Comparison of ENCODE assay signal across 22 cellular contexts in genomic region chr3:133797396-133798105, GRCh38. TPM values are rescaled to one million over a fixed set of nuclear protein-coding genes. Genes with fewer than 3 reads are reported as not detected.
DNase-seq lines count a peak whose midpoint lies in the region; ATAC-seq and TF ChIP-seq lines count a peak whose summit lies in the region.
"Had no signal": no experiment of that assay in that cellular context is flagged by ENCODE, and none has a peak within 500 bp of the region (broad histone marks: within the 10 kb centered on the region; RNA-seq: fewer than 3 reads in every experiment).

No MANE protein-coding gene starts in this region.

- H3K9me3 ChIP-seq in adipocyte (ENCODE audit: control insufficient read depth, low read length): peaks cover under 1% of the 10 kb centered on the region
- H3K9me3 ChIP-seq: SJSA1 had no signal

- H3K27ac Mint-ChIP-seq in activated T-helper 1 cell treated with anti-CD3 and anti-CD28 coated beads, Interleukin-12 subunit alpha, Interleukin-12 subunit beta, Interleukin-2, Interleukin-4 antibody, amounts not matched to agents 30 ng/mL and 10 ng/mL and 1 ng/mL, durations not matched to agents 14 hours and 24 hours and 36 hours: no peak overlapping the region
- no peak overlapping the region for H3K27ac Mint-ChIP-seq in nephron progenitor cell
- H3K27ac Mint-ChIP-seq: CD8-positive, alpha-beta memory T cell had no signal

- H3K27me3 Mint-ChIP-seq in activated T-helper 1 cell treated with anti-CD3 and anti-CD28 coated beads, Interleukin-12 subunit alpha, Interleukin-12 subunit beta, Interleukin-2, Interleukin-4 antibody, amounts not matched to agents 30 ng/mL and 10 ng/mL and 1 ng/mL, durations not matched to agents 14 hours and 24 hours and 36 hours (ENCODE audit: insufficient read depth): peaks cover 21% of the 10 kb centered on the region
- peaks cover 56% of the 10 kb centered on the region for H3K27me3 Mint-ChIP-seq in nephron progenitor cell (ENCODE audit: low read depth, poor library complexity)

- H3K4me3 Mint-ChIP-seq in activated T-helper 1 cell treated with anti-CD3 and anti-CD28 coated beads, Interleukin-12 subunit alpha, Interleukin-12 subunit beta, Interleukin-2, Interleukin-4 antibody, amounts not matched to agents 30 ng/mL and 10 ng/mL and 1 ng/mL, durations not matched to agents 14 hours and 24 hours and 36 hours: no peak overlapping the region
- no peak overlapping the region for H3K4me3 Mint-ChIP-seq in nephron progenitor cell
- H3K4me3 Mint-ChIP-seq: CD8-positive, alpha-beta memory T cell had no signal

- H3K4me3 ChIP-seq in adipocyte (ENCODE audit: low read length) (no peak overlapping the region), fibroblast of villous mesenchyme (ENCODE audit: low read depth, low read length) (no peak overlapping the region)
- H3K4me3 ChIP-seq: SJSA1 had no signal

- peaks cover 2% of the 10 kb centered on the region for H3K36me3 Mint-ChIP-seq in activated T-helper 1 cell treated with anti-CD3 and anti-CD28 coated beads, Interleukin-12 subunit alpha, Interleukin-12 subunit beta, Interleukin-2, Interleukin-4 antibody, amounts not matched to agents 30 ng/mL and 10 ng/mL and 1 ng/mL, durations not matched to agents 14 hours and 24 hours and 36 hours (ENCODE audit: low read depth)
- peaks cover 6% of the 10 kb centered on the region for H3K36me3 Mint-ChIP-seq in nephron progenitor cell (ENCODE audit: low read depth)
- H3K36me3 Mint-ChIP-seq: CD8-positive, alpha-beta memory T cell had no signal

- no peak overlapping the region for H3K9ac ChIP-seq in adipocyte (ENCODE audit: low read length)

- TF ChIP-seq CTCF in fibroblast of villous mesenchyme (IDR thresholded peaks at IDR 0.05; ENCODE audit: insufficient read depth, low read depth, low read length) (no peak), nephron progenitor cell (IDR thresholded peaks at IDR 0.05) (no peak)

- H3K36me3 ChIP-seq in adipocyte (ENCODE audit: control insufficient read depth, insufficient read depth, low read length, severe bottlenecking): no peaks in the 10 kb centered on the region
- H3K36me3 ChIP-seq: SJSA1 had no signal

- no peaks in the 10 kb centered on the region for H3K4me1 Mint-ChIP-seq in activated T-helper 1 cell treated with anti-CD3 and anti-CD28 coated beads, Interleukin-12 subunit alpha, Interleukin-12 subunit beta, Interleukin-2, Interleukin-4 antibody, amounts not matched to agents 30 ng/mL and 10 ng/mL and 1 ng/mL, durations not matched to agents 14 hours and 24 hours and 36 hours (ENCODE audit: low read depth)
- no peaks in the 10 kb centered on the region for H3K4me1 Mint-ChIP-seq in nephron progenitor cell
- H3K4me1 Mint-ChIP-seq: CD8-positive, alpha-beta memory T cell had no signal

- no peaks in the 10 kb centered on the region for H3K4me1 ChIP-seq in adipocyte (ENCODE audit: control insufficient read depth, insufficient read depth, low read length)
- H3K4me1 ChIP-seq: SJSA1 had no signal

- ATAC-seq in HG03520 (IDR thresholded peaks at IDR 0.05; ENCODE audit: unreplicated experiment): no peak
- ATAC-seq: HCT116, Right ventricle myocardium inferior had no signal

- DNase-seq in A172 (ENCODE audit: low spot score) (peak; percentile 13), LoVo (ENCODE audit: low spot score) (peak; percentile 27), adipocyte (ENCODE audit: low read depth) (peak; percentile 33), fibroblast of villous mesenchyme (ENCODE audit: low read depth) (peak; percentile 6), mesenteric fat pad (ENCODE audit: low spot score) (no peak), nephron progenitor cell (no peak)
- no peak for DNase-seq in activated T-helper 1 cell treated with anti-CD3 and anti-CD28 coated beads, Interleukin-12 subunit alpha, Interleukin-12 subunit beta, Interleukin-2, Interleukin-4 antibody, amounts not matched to agents 30 ng/mL and 10 ng/mL and 1 ng/mL, durations not matched to agents 14 hours and 24 hours and 36 hours (ENCODE audit: low spot score)
- DNase-seq: 8988T; Calu3; CD8-positive, alpha-beta memory T cell; DMS153; KBM-7; NCI-H1105; NCI-H146; NCI-H2029 treated with DMSO at 0.1 percent for 48 hours; NCI-H2171; NCI-H524 treated with DMSO at 0.1 percent for 48 hours; NCI-H82 had no signal

- no peaks in the 10 kb centered on the region for H3K27me3 ChIP-seq in adipocyte (replicated peaks; ENCODE audit: control insufficient read depth, insufficient read depth, low read length)
- H3K27me3 ChIP-seq: SJSA1 had no signal

- intact Hi-C loops in activated T-helper 1 cell treated with anti-CD3 and anti-CD28 coated beads, Interleukin-12 subunit alpha, Interleukin-12 subunit beta, Interleukin-2, Interleukin-4 antibody, amounts not matched to agents 30 ng/mL and 10 ng/mL and 1 ng/mL, durations not matched to agents 14 hours and 24 hours and 36 hours (cut with micrococcal nuclease): no loop called here

- peaks cover 7% of the 10 kb centered on the region for H3K9me3 Mint-ChIP-seq in activated T-helper 1 cell treated with anti-CD3 and anti-CD28 coated beads, Interleukin-12 subunit alpha, Interleukin-12 subunit beta, Interleukin-2, Interleukin-4 antibody, amounts not matched to agents 30 ng/mL and 10 ng/mL and 1 ng/mL, durations not matched to agents 14 hours and 24 hours and 36 hours
- H3K9me3 Mint-ChIP-seq in nephron progenitor cell: peaks cover 35% of the 10 kb centered on the region

RNA-seq across cellular contexts. Expression of gene SRPRB, which starts 8.1 kb away (rescaled TPM):
- total RNA-seq in A172 (2014; rRNA removed; shearing (Covaris generic)): 96.0 and 107 TPM in 2 replicates
- total RNA-seq in fibroblast of villous mesenchyme: 63.5 and 112 TPM in 2 replicates
- total RNA-seq in activated T-helper 1 cell treated with anti-CD3 and anti-CD28 coated beads, Interleukin-12 subunit alpha, Interleukin-12 subunit beta, Interleukin-2, Interleukin-4 antibody, amounts not matched to agents 30 ng/mL and 10 ng/mL and 1 ng/mL, durations not matched to agents 14 hours and 24 hours and 36 hours: 108 and 115 TPM in 2 replicates
- 58.9 TPM for total RNA-seq in mesenteric fat pad

RNA-seq across cellular contexts. Expression of gene TF, which starts 51.4 kb away (rescaled TPM):
- under 0.01 and 1.7 TPM in 2 replicates for total RNA-seq in A172 (2014; rRNA removed; shearing (Covaris generic))
- under 0.01 TPM in 1 of 2 replicates, not detected in the other for total RNA-seq in fibroblast of villous mesenchyme
- total RNA-seq in activated T-helper 1 cell treated with anti-CD3 and anti-CD28 coated beads, Interleukin-12 subunit alpha, Interleukin-12 subunit beta, Interleukin-2, Interleukin-4 antibody, amounts not matched to agents 30 ng/mL and 10 ng/mL and 1 ng/mL, durations not matched to agents 14 hours and 24 hours and 36 hours: 0.02 TPM in 1 of 2 replicates, not detected in the other
- 9.4 TPM for total RNA-seq in mesenteric fat pad
- total RNA-seq: SJSA1 had no signal

Comparison
In these comparisons a context has a peak if more than half of its experiments do, and no peak if none do; other contexts are left out.
1. DNase-seq: peak in A172 (single experiment), LoVo (single experiment), adipocyte (single experiment) and fibroblast of villous mesenchyme (single experiment); none in activated T-helper 1 cell treated with anti-CD3 and anti-CD28 coated beads, Interleukin-12 subunit alpha, Interleukin-12 subunit beta, Interleukin-2, Interleukin-4 antibody, amounts not matched to agents 30 ng/mL and 10 ng/mL and 1 ng/mL, durations not matched to agents 14 hours and 24 hours and 36 hours (single experiment), mesenteric fat pad (single experiment) and nephron progenitor cell (single experiment).